26 cellular contexts compared by ENCODE assay signal in the genomic region with DNA sequence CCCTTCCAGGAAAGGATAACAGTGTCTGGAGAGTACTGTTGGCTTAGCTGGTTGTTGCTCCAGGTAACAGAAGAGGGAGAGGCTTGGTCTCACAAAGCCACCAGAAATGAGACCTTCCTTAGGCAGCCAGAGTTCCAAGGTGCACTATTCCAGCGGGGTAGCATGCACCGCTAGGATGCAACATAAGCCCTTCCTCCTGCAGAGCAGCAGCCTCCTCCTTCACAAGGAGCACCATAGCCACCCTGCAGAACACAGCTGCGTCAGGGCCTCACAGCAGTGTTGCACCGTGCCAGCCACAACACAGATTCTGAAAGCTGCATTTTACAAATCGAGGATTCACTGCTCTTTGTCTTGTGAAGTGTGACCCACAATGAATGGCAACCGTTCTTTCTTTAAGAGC.
DNase-seq lines count a peak whose midpoint lies in the region; ATAC-seq, FAIRE-seq and TF ChIP-seq lines count a peak whose summit lies in the region.
"Had no signal": no experiment of that assay in that cellular context is flagged by ENCODE, and none has a peak within 500 bp of the region (broad histone marks: within the 10 kb centered on the region; RNA-seq: fewer than 3 reads in every experiment).

No MANE protein-coding gene starts in this region.

- H3K36me3 ChIP-seq in keratinocyte (ENCODE audit: control insufficient read depth in 2 of 2, extremely low read depth in 1 of 2, insufficient read depth in 2 of 2, low read length in 2 of 2) (peaks cover 14 to 57% of the 10 kb centered on the region in 2 experiments), MM.1S (replicated peaks; ENCODE audit: insufficient read depth, low read length) (no peaks in the 10 kb centered on the region)
- H3K36me3 ChIP-seq: ascending aorta had no signal

- peak overlapping the region; percentile 99 for H3K27ac ChIP-seq in keratinocyte (ENCODE audit: control insufficient read depth, insufficient read depth, low read length)
- no peak overlapping the region for H3K27ac ChIP-seq in MM.1S (ENCODE audit: low read length)
- H3K27ac ChIP-seq: ascending aorta, dorsolateral prefrontal cortex, KMS-11, upper lobe of left lung had no signal

- peaks cover 8% of the 10 kb centered on the region for H3K9me1 ChIP-seq in keratinocyte (ENCODE audit: control insufficient read depth, extremely low read depth, insufficient read depth, low read length)

- no peaks in the 10 kb centered on the region for H3K9me3 ChIP-seq in keratinocyte (ENCODE audit: control insufficient read depth, low read depth, low read length)
- H3K9me3 ChIP-seq in MM.1S (replicated peaks; ENCODE audit: insufficient read depth, low read length) = no peaks in the 10 kb centered on the region
- H3K9me3 ChIP-seq: upper lobe of left lung had no signal

- H3K4me2 ChIP-seq in keratinocyte (ENCODE audit: control insufficient read depth, extremely low read depth, insufficient read depth, low read depth, low read length) = no peak overlapping the region
- H3K4me2 ChIP-seq in MM.1S (ENCODE audit: low read depth, low read length) = no peak overlapping the region
- H3K4me2 ChIP-seq: KMS-11 had no signal

- no peak for TF ChIP-seq CTCF in keratinocyte (optimal IDR thresholded peaks at IDR 0.05 in 1 of 3, IDR thresholded peaks at IDR 0.05 in 1 of 3, conservative IDR thresholded peaks at IDR 0.05 in 1 of 3; ENCODE audit: extremely low read depth in 1 of 3, insufficient read depth in 2 of 3, low read length in 3 of 3)
- TF ChIP-seq CTCF in MM.1S (IDR thresholded peaks at IDR 0.05; ENCODE audit: low read length) = no peak

- no peaks in the 10 kb centered on the region for H3K9me2 ChIP-seq in MM.1S (replicated peaks; ENCODE audit: insufficient read depth, low read length)

- no peak overlapping the region for H2AFZ ChIP-seq in keratinocyte (ENCODE audit: control insufficient read depth, low read length)
- no peak overlapping the region for H2AFZ ChIP-seq in MM.1S (ENCODE audit: low read length)

- no peak for ATAC-seq in activated naive CD4-positive, alpha-beta T cell treated with anti-CD3 and anti-CD28 coated beads, Interleukin-2, amount 50 U/mL, for 72 hours
- ATAC-seq in activated T-helper 17 cell treated with anti-CD3 and anti-CD28 coated beads, Interleukin-2, amount 50 U/mL, for 72 hours (replicated peaks) = no peak
- ATAC-seq in HG02973 (IDR thresholded peaks at IDR 0.05; ENCODE audit: unreplicated experiment) = no peak

- no peaks in the 10 kb centered on the region for H4K20me1 ChIP-seq in keratinocyte (ENCODE audit: control insufficient read depth, extremely low read depth, insufficient read depth, low read length)
- no peaks in the 10 kb centered on the region for H4K20me1 ChIP-seq in MM.1S (ENCODE audit: insufficient read depth, low read length)

- H3K4me1 Mint-ChIP-seq in activated naive CD4-positive, alpha-beta T cell treated with anti-CD3 and anti-CD28 coated beads for 36 hours (ENCODE audit: low read depth) = peaks cover 93% of the 10 kb centered on the region
- peaks cover 79% of the 10 kb centered on the region for H3K4me1 Mint-ChIP-seq in activated T-helper 17 cell treated with anti-CD3 and anti-CD28 coated beads, Interleukin-2, amount 50 U/mL, for 72 hours

- DNase-seq in activated naive CD4-positive, alpha-beta T cell treated with anti-CD3 and anti-CD28 coated beads for 36 hours = peak; percentile 38
- DNase-seq in activated naive CD4-positive, alpha-beta T cell treated with anti-CD3 and anti-CD28 coated beads, Interleukin-2, amount 50 U/mL, for 72 hours (ENCODE audit: low spot score in 2 of 2) = no peak
- DNase-seq in keratinocyte (ENCODE audit: low read depth, low spot score) = no peak
- DNase-seq in MM.1S = no peak
- no peak for DNase-seq in DMS153 (lab: John Stamatoyannopoulos, UW)
- DNase-seq in activated CD4-positive, alpha-beta T cell treated with anti-CD3 and anti-CD28 coated beads for 48 hours = no peak
- DNase-seq: activated CD4-positive, alpha-beta T cell treated with anti-CD3 and anti-CD28 coated beads for 1 hour; dorsolateral prefrontal cortex; EL; glutamatergic neuron; NCI-H1048; NCI-H1694 treated with DMSO at 0.1 percent for 48 hours; NCI-H2227 treated with DMSO at 0.1 percent for 48 hours; upper lobe of left lung had no signal

- no peaks in the 10 kb centered on the region for H3F3A ChIP-seq in MM.1S (ENCODE audit: insufficient read depth, low read length)

- peaks cover 67% of the 10 kb centered on the region for H3K36me3 Mint-ChIP-seq in activated naive CD4-positive, alpha-beta T cell treated with anti-CD3 and anti-CD28 coated beads for 36 hours (ENCODE audit: low read depth)
- H3K36me3 Mint-ChIP-seq in activated naive CD4-positive, alpha-beta T cell treated with anti-CD3 and anti-CD28 coated beads, Interleukin-2, amount 50 U/mL, for 72 hours = peaks cover 18 to 59% of the 10 kb centered on the region in 2 donors
- peaks cover 100% of the 10 kb centered on the region for H3K36me3 Mint-ChIP-seq in activated T-helper 17 cell treated with anti-CD3 and anti-CD28 coated beads, Interleukin-2, amount 50 U/mL, for 72 hours (ENCODE audit: low read depth)

- CTCF ChIA-PET in activated naive CD4-positive, alpha-beta T cell treated with anti-CD3 and anti-CD28 coated beads for 36 hours (lab: Charles Lee) = interaction anchor here (0.7 to 1.1 kb wide), 4 partner anchors 9 to 1157 kb away, joined by 3 read pairs; no protein-coding TSS in a partner anchor

- intact Hi-C loops in activated naive CD4-positive, alpha-beta T cell treated with anti-CD3 and anti-CD28 coated beads for 36 hours (cut with micrococcal nuclease) = loop anchor here (5.0 kb wide), 1 partner anchor 327 kb away; no protein-coding TSS in a partner anchor

- no peak overlapping the region for H3K4me3 Mint-ChIP-seq in activated naive CD4-positive, alpha-beta T cell treated with anti-CD3 and anti-CD28 coated beads for 36 hours
- peak overlapping the region; percentile 9 for H3K4me3 Mint-ChIP-seq in activated T-helper 17 cell treated with anti-CD3 and anti-CD28 coated beads, Interleukin-2, amount 50 U/mL, for 72 hours
- H3K4me3 Mint-ChIP-seq: activated naive CD8-positive, alpha-beta T cell; B cell; T-helper 1 cell treated with Interleukin-12 subunit alpha and Interleukin-12 subunit beta and Interleukin-4 antibody, amounts not matched to agents 30 μg/mL and 1 μg/mL, for 36 hours had no signal

- H3K79me2 ChIP-seq in keratinocyte (ENCODE audit: control insufficient read depth, insufficient read depth, low read length) (peaks cover 30% of the 10 kb centered on the region), MM.1S (ENCODE audit: low read length) (no peaks in the 10 kb centered on the region)

- H3K27me3 ChIP-seq in keratinocyte (ENCODE audit: control insufficient read depth, extremely low read depth, insufficient read depth, low read length) = no peaks in the 10 kb centered on the region
- no peaks in the 10 kb centered on the region for H3K27me3 ChIP-seq in MM.1S (replicated peaks; ENCODE audit: insufficient read depth, low read length)
- H3K27me3 ChIP-seq: ascending aorta, upper lobe of left lung had no signal

- H3K9ac ChIP-seq in keratinocyte (ENCODE audit: control insufficient read depth, extremely low read depth, insufficient read depth, low read length) (peak overlapping the region; percentile 8), MM.1S (ENCODE audit: low read length) (no peak overlapping the region)
- H3K9ac ChIP-seq: KMS-11 had no signal

- H3K9me3 Mint-ChIP-seq in activated naive CD4-positive, alpha-beta T cell treated with anti-CD3 and anti-CD28 coated beads for 36 hours = peaks cover 6% of the 10 kb centered on the region
- H3K9me3 Mint-ChIP-seq in activated naive CD4-positive, alpha-beta T cell treated with anti-CD3 and anti-CD28 coated beads, Interleukin-2, amount 50 U/mL, for 72 hours = peaks cover 0 to 8% of the 10 kb centered on the region in 2 donors
- no peaks in the 10 kb centered on the region for H3K9me3 Mint-ChIP-seq in activated T-helper 17 cell treated with anti-CD3 and anti-CD28 coated beads, Interleukin-2, amount 50 U/mL, for 72 hours

- H3K4me1 ChIP-seq in keratinocyte (ENCODE audit: control insufficient read depth, extremely low read depth, insufficient read depth, low read length) = peaks cover 93% of the 10 kb centered on the region
- H3K4me1 ChIP-seq in MM.1S (ENCODE audit: low read length) = peaks cover 7% of the 10 kb centered on the region; the same call in 1 of the 2 replicates

- dilution Hi-C loops in keratinocyte (cut with MboI; ENCODE audit: extremely low pct_ligation_motif_present, low sequenced_read_pairs) = no loop called here

- no peak for FAIRE-seq in keratinocyte (lab: Jason Lieb, UNC)
- FAIRE-seq: A204.1, D721Med, endothelial cell of umbilical vein, HTR-8/SVneo had no signal

- no peak overlapping the region for H3K27ac Mint-ChIP-seq in activated naive CD4-positive, alpha-beta T cell treated with anti-CD3 and anti-CD28 coated beads for 36 hours
- no peak overlapping the region for H3K27ac Mint-ChIP-seq in activated naive CD4-positive, alpha-beta T cell treated with anti-CD3 and anti-CD28 coated beads, Interleukin-2, amount 50 U/mL, for 72 hours
- no peak overlapping the region for H3K27ac Mint-ChIP-seq in activated T-helper 17 cell treated with anti-CD3 and anti-CD28 coated beads, Interleukin-2, amount 50 U/mL, for 72 hours
- H3K27ac Mint-ChIP-seq: B cell; T-helper 1 cell treated with Interleukin-12 subunit alpha and Interleukin-12 subunit beta and Interleukin-4 antibody, amounts not matched to agents 30 μg/mL and 1 μg/mL, for 36 hours had no signal

- no peaks in the 10 kb centered on the region for H3K27me3 Mint-ChIP-seq in activated naive CD4-positive, alpha-beta T cell treated with anti-CD3 and anti-CD28 coated beads for 36 hours (ENCODE audit: low read depth)
- no peaks in the 10 kb centered on the region for H3K27me3 Mint-ChIP-seq in activated T-helper 17 cell treated with anti-CD3 and anti-CD28 coated beads, Interleukin-2, amount 50 U/mL, for 72 hours
- H3K27me3 Mint-ChIP-seq: activated naive CD8-positive, alpha-beta T cell; B cell had no signal

- no peak overlapping the region for H3K4me3 ChIP-seq in keratinocyte (ENCODE audit: control insufficient read depth in 2 of 3, extremely low read depth in 1 of 3, insufficient read depth in 2 of 3, low read depth in 1 of 3, low read length in 3 of 3)
- no peak overlapping the region for H3K4me3 ChIP-seq in MM.1S (ENCODE audit: low read length)
- H3K4me3 ChIP-seq: ascending aorta, dorsolateral prefrontal cortex, lung, upper lobe of left lung had no signal
